18 cellular contexts compared by ENCODE assay signal in genomic region chr6:94065707-94066337, GRCh38.
A peak's percentile ranks its signal among the peaks of the same experiment; 100 is the strongest.
DNase-seq lines count a peak whose midpoint lies in the region; ATAC-seq, FAIRE-seq and TF ChIP-seq lines count a peak whose summit lies in the region.
"Had no signal": no experiment of that assay in that cellular context is flagged by ENCODE, and none has a peak within 500 bp of the region (broad histone marks: within the 10 kb centered on the region; RNA-seq: fewer than 3 reads in every experiment).

No MANE protein-coding gene starts in this region.

- no peak overlapping the region for H3K4me2 ChIP-seq in HepG2 (ENCODE audit: low read depth, low read length)
- H3K4me2 ChIP-seq: A549, PC-9 had no signal

- whole genome bisulfite sequencing in HepG2 (ENCODE audit: low lambda C conversion rate) = 0% methylated on average over 6 of the region's 6 CpGs
- 22% methylated on average over 6 of the region's 6 CpGs for WGBS in right lobe of liver (ENCODE audit: insufficient coverage, low coverage, low lambda C conversion rate, missing lambda C conversion rate)

- CTCF ChIA-PET in HepG2 (lab: Yijun Ruan, JAX; ENCODE audit: low intra/inter-chr PET ratio, low total read pairs) = no interaction called here

- H4K20me1 ChIP-seq in HepG2 (ENCODE audit: insufficient read depth, low read length) = no peaks in the 10 kb centered on the region

- H3K4me3 Mint-ChIP-seq in brain (peak overlapping the region in 3 of 5 experiments; percentile 7 to 53 (median 39)), neural crest cell (peak overlapping the region; percentile 56)
- H3K4me3 Mint-ChIP-seq in naive thymus-derived CD8-positive, alpha-beta T cell = no peak overlapping the region
- H3K4me3 Mint-ChIP-seq: CD14-positive monocyte, HFFc6 had no signal

- BruUV-seq in HepG2 (replicated peaks; lab: Mats Ljungman, UMichigan) = no TSS peak

- ATAC-seq in HepG2 (no peak), right lobe of liver (no peak)
- no peak for ATAC-seq in naive thymus-derived CD8-positive, alpha-beta T cell
- ATAC-seq: A549 had no signal

- H3K79me2 ChIP-seq in HepG2 (ENCODE audit: insufficient read depth, low read length) = no peaks in the 10 kb centered on the region

- intact Hi-C loops in HepG2 (cut with micrococcal nuclease; ENCODE audit: unreplicated experiment) = no loop called here
- intact Hi-C loops in right lobe of liver (cut with DNase I) = no loop called here
- intact Hi-C loops in head of caudate nucleus (cut with DNase I) = no loop called here

- H3K36me3 Mint-ChIP-seq in brain (no peaks in the 10 kb centered on the region), neural crest cell (ENCODE audit: low read depth) (peaks cover 3% of the 10 kb centered on the region)
- no peaks in the 10 kb centered on the region for H3K36me3 Mint-ChIP-seq in naive thymus-derived CD8-positive, alpha-beta T cell
- H3K36me3 Mint-ChIP-seq: CD14-positive monocyte had no signal

- TF ChIP-seq POLR2A in HepG2 (IDR thresholded peaks at IDR 0.05; ENCODE audit: insufficient read depth in 1 of 2, low read depth in 2 of 2, low read length in 2 of 2) = no peak
- no peak for TF ChIP-seq POLR2A in right lobe of liver (IDR thresholded peaks at IDR 0.05)

- H3K27ac Mint-ChIP-seq in brain (peak overlapping the region in 1 of 5 experiments; percentile 86), neural crest cell (ENCODE audit: unreplicated experiment) (peak overlapping the region; percentile 30)
- H3K27ac Mint-ChIP-seq in naive thymus-derived CD8-positive, alpha-beta T cell = no peak overlapping the region
- H3K27ac Mint-ChIP-seq: CD14-positive monocyte, HFFc6 had no signal

- H3K36me3 ChIP-seq in HepG2 (replicated peaks in 1 of 2; ENCODE audit: control insufficient read depth in 1 of 2, insufficient read depth in 2 of 2, low read length in 2 of 2) = no peaks in the 10 kb centered on the region
- H3K36me3 ChIP-seq in right lobe of liver = no peaks in the 10 kb centered on the region

- H3K27me3 ChIP-seq in HepG2 (ENCODE audit: control insufficient read depth in 1 of 2, insufficient read depth in 2 of 2, low read length in 2 of 2) (no peaks in the 10 kb centered on the region), right lobe of liver (no peaks in the 10 kb centered on the region)

- TF ChIP-seq CTCF in HepG2 (CRISPR knock-in tag; IDR thresholded peaks at IDR 0.05) (no peak), right lobe of liver (IDR thresholded peaks at IDR 0.05) (no peak), brain (conservative IDR thresholded peaks at IDR 0.05) (no peak), neural crest cell (conservative IDR thresholded peaks at IDR 0.05) (no peak)

- no peak for TF ChIP-seq EP300 in HepG2 (IDR thresholded peaks at IDR 0.05; ENCODE audit: low read depth in 2 of 2, low read length in 2 of 2)
- TF ChIP-seq EP300 in HepG2 (CRISPR knock-in tag; IDR thresholded peaks at IDR 0.05; ENCODE audit: borderline replicate concordance) = no peak

- H3K9me3 Mint-ChIP-seq in brain = no peaks in the 10 kb centered on the region
- no peaks in the 10 kb centered on the region for H3K9me3 Mint-ChIP-seq in neural crest cell
- peaks cover 0 to 4% (median 0%) of the 10 kb centered on the region in 9 donors for H3K9me3 Mint-ChIP-seq in naive thymus-derived CD8-positive, alpha-beta T cell
- H3K9me3 Mint-ChIP-seq: CD14-positive monocyte had no signal

- H3K4me1 Mint-ChIP-seq in brain = peaks cover 12% of the 10 kb centered on the region
- peaks cover 40% of the 10 kb centered on the region for H3K4me1 Mint-ChIP-seq in neural crest cell
- H3K4me1 Mint-ChIP-seq in naive thymus-derived CD8-positive, alpha-beta T cell = no peaks in the 10 kb centered on the region
- H3K4me1 Mint-ChIP-seq: CD14-positive monocyte had no signal

- no peaks in the 10 kb centered on the region for H3K27me3 Mint-ChIP-seq in brain
- no peaks in the 10 kb centered on the region for H3K27me3 Mint-ChIP-seq in neural crest cell (ENCODE audit: low read depth)
- no peaks in the 10 kb centered on the region for H3K27me3 Mint-ChIP-seq in naive thymus-derived CD8-positive, alpha-beta T cell

- H3K4me3 ChIP-seq in HepG2 (replicated peaks in 1 of 3; ENCODE audit: insufficient read depth in 1 of 3, low read depth in 2 of 3, low read length in 3 of 3) (no peak overlapping the region), right lobe of liver (no peak overlapping the region)
- H3K4me3 ChIP-seq: A549, PC-9 had no signal

- H3K4me1 ChIP-seq in HepG2 (ENCODE audit: insufficient read depth, low read length) = no peaks in the 10 kb centered on the region
- no peaks in the 10 kb centered on the region for H3K4me1 ChIP-seq in right lobe of liver
- H3K4me1 ChIP-seq: A549 had no signal

- H3K27ac ChIP-seq in HepG2 (ENCODE audit: extremely low read length, insufficient read depth, low read length) (no peak overlapping the region), right lobe of liver (no peak overlapping the region)
- H3K27ac ChIP-seq: A549, PC-9 had no signal

- H3K9me3 ChIP-seq in HepG2 (ENCODE audit: low read length) (no peaks in the 10 kb centered on the region), right lobe of liver (no peaks in the 10 kb centered on the region)
- H3K9me3 ChIP-seq: A549 had no signal

- DNase-seq in HepG2 (ENCODE audit: low spot score) = no peak
- DNase-seq in right lobe of liver = no peak
- DNase-seq in neural crest cell (ENCODE audit: low read depth, low spot score) = no peak
- no peak for DNase-seq in head of caudate nucleus
- no peak for DNase-seq in naive thymus-derived CD8-positive, alpha-beta T cell
- no peak for DNase-seq in hippocampal formation (lab: John Stamatoyannopoulos, UW)
- no peak for DNase-seq in ureter (ENCODE audit: low spot score)
- DNase-seq: COR-L47, DMS53, HFFc6, KG1, NCI-H1105, NCI-H187 treated with DMSO at 0.1 percent for 48 hours, NCI-H524 treated with DMSO at 0.1 percent for 48 hours, PC-9 had no signal

- TF ChIP-seq RAD21 in HepG2 (CRISPR knock-in tag; IDR thresholded peaks at IDR 0.05) = no peak

- H3K9ac ChIP-seq in HepG2 (ENCODE audit: insufficient read depth, low read depth, low read length) = no peak overlapping the region

- H2AFZ ChIP-seq in HepG2 (ENCODE audit: low read length) = no peak overlapping the region
- H2AFZ ChIP-seq: PC-9 had no signal

- no peak for FAIRE-seq in HepG2 (lab: Jason Lieb, UNC)
- FAIRE-seq: A549 had no signal

- in situ Hi-C loops in HepG2 (cut with HindIII; ENCODE audit: extremely low pct_ligation_motif_present, low pct_unique_long_range_greater_than_20kb) = no loop called here

- POLR2A ChIA-PET in HepG2 (lab: Yijun Ruan, JAX) = no interaction called here
- POLR2A ChIA-PET in naive thymus-derived CD8-positive, alpha-beta T cell (lab: Charles Lee) = no interaction called here

TF ChIP-seq in HepG2, 621 proteins besides CTCF, POLR2A, EP300 and RAD21:
- TF ChIP-seq MAFF (IDR thresholded peaks at IDR 0.05; ENCODE audit: low read depth, low read length) (0 out of 2 replicates have a peak, but pooled peaks have one; percentile 24), TAF1 (CRISPR knock-in tag; IDR thresholded peaks at IDR 0.05) (no peak)

Comparison
In these comparisons a context has a peak if more than half of its experiments do, and no peak if none do; other contexts are left out.
1. H3K4me3 Mint-ChIP-seq: peak in brain (3 of 5) and neural crest cell (single experiment); none in naive thymus-derived CD8-positive, alpha-beta T cell (0 of 10).